Comparison of ENCODE assay signal across 16 cellular contexts in genomic region chr10:391849-392704, GRCh38.
DNase-seq lines count a peak whose midpoint lies in the region; ATAC-seq, FAIRE-seq and TF ChIP-seq lines count a peak whose summit lies in the region.
"Had no signal": no experiment of that assay in that cellular context is flagged by ENCODE, and none has a peak within 500 bp of the region (broad histone marks: within the 10 kb centered on the region; RNA-seq: fewer than 3 reads in every experiment).

No MANE protein-coding gene starts in this region.

- H3K4me2 ChIP-seq in H1 (ENCODE audit: insufficient read depth in 1 of 2, low read depth in 2 of 2, low read length in 2 of 2) (no peak overlapping the region), neural progenitor cell (no peak overlapping the region)
- H3K4me2 ChIP-seq: BLaER1, SK-N-SH had no signal

- no peak for TF ChIP-seq POLR2A in H1 (IDR thresholded peaks at IDR 0.05; ENCODE audit: control extremely low read depth in 1 of 2, low read depth in 2 of 2, low read length in 2 of 2)

- H3K4ac ChIP-seq in H1 (replicated peaks; ENCODE audit: insufficient read length, low read depth, low read length), result no peak overlapping the region

- no peak overlapping the region for H2BK15ac ChIP-seq in H1 (ENCODE audit: low read length)

- no peak overlapping the region for H3K14ac ChIP-seq in H1 (ENCODE audit: insufficient read length)

- H3F3A ChIP-seq in neural progenitor cell (ENCODE audit: low read depth), result peaks cover 10% of the 10 kb centered on the region

- WGBS in H1 (ENCODE audit: extremely low coverage in 1 of 2, insufficient coverage in 1 of 2, insufficient read length in 1 of 2, insufficient replicate concordance in 2 of 2, low coverage in 1 of 2, low lambda C conversion rate in 2 of 2, missing lambda C conversion rate in 1 of 2), 2 experiments, result 85% methylated on average over 27 of the region's 27 CpGs; no CpG with 5 or more reads in 1 of the 2 experiments

- no peaks in the 10 kb centered on the region for H3K9me3 ChIP-seq in T-helper 17 cell (ENCODE audit: control insufficient read depth, low read length, poor library complexity, severe bottlenecking)
- H3K9me3 ChIP-seq in H1 (ENCODE audit: insufficient read depth in 2 of 2, low read depth in 1 of 2, low read length in 1 of 2), result no peaks in the 10 kb centered on the region
- no peaks in the 10 kb centered on the region for H3K9me3 ChIP-seq in neural progenitor cell (ENCODE audit: low read depth)
- H3K9me3 ChIP-seq: BLaER1, SK-N-SH had no signal

- CTCF ChIA-PET in H1 (lab: Charles Lee; ENCODE audit: partially characterized antibody), result interaction anchor here (1.0 to 1.9 kb wide), 2 partner anchors 20 to 23 kb away, joined by 4 to 9 read pairs; no protein-coding TSS in a partner anchor

- H3K4me3 ChIP-seq in H1 (ENCODE audit: extremely low read depth in 1 of 4, insufficient read depth in 2 of 4, low read depth in 3 of 4, low read length in 4 of 4) (no peak overlapping the region), neural progenitor cell (no peak overlapping the region)
- H3K4me3 ChIP-seq: BLaER1 had no signal

- H2AFZ ChIP-seq in H1 (ENCODE audit: low read length), result no peak overlapping the region
- H2AFZ ChIP-seq in neural progenitor cell (replicated peaks), result no peak overlapping the region

- H2BK20ac ChIP-seq in H1 (ENCODE audit: low read length), result no peak overlapping the region

- no peaks in the 10 kb centered on the region for H3K36me3 Mint-ChIP-seq in T-helper 17 cell (ENCODE audit: low read depth)
- peaks cover 20% of the 10 kb centered on the region for H3K36me3 Mint-ChIP-seq in neural progenitor cell
- peaks cover 0 to 5% (median 1%) of the 10 kb centered on the region in 3 donors for H3K36me3 Mint-ChIP-seq in immature natural killer cell

- no peak for TF ChIP-seq RAD21 in H1 (IDR thresholded peaks at IDR 0.05 in 1 of 2, conservative IDR thresholded peaks at IDR 0.05 in 1 of 2; ENCODE audit: low read depth in 2 of 2, low read length in 2 of 2)

- H3K9me3 Mint-ChIP-seq in neural progenitor cell, result no peaks in the 10 kb centered on the region
- no peaks in the 10 kb centered on the region for H3K9me3 Mint-ChIP-seq in immature natural killer cell
- H3K9me3 Mint-ChIP-seq: IgD-negative memory B cell had no signal

- no peak overlapping the region for H4K91ac ChIP-seq in H1 (replicated peaks; ENCODE audit: insufficient read length, low read length)

- H2BK5ac ChIP-seq in H1 (ENCODE audit: low read depth, low read length), result peak overlapping the region; percentile 75

- H2BK120ac ChIP-seq in H1 (replicated peaks; ENCODE audit: low read depth, low read length), result no peak overlapping the region

- peak overlapping the region; percentile 40; the same call in 1 of the 2 replicates for H4K8ac ChIP-seq in H1 (ENCODE audit: extremely low read depth, insufficient read depth, low read length)

- H3K23ac ChIP-seq in H1 (ENCODE audit: insufficient read length), result no peak overlapping the region

- TF ChIP-seq CTCF in H1 (IDR thresholded peaks at IDR 0.05; ENCODE audit: control extremely low read depth in 1 of 3, insufficient read depth in 1 of 3, low read depth in 1 of 3, low read length in 3 of 3) (no peak), neural progenitor cell (IDR thresholded peaks at IDR 0.05) (no peak)

- H3K4me1 Mint-ChIP-seq in T-helper 17 cell (peaks cover 9% of the 10 kb centered on the region), neural progenitor cell (peaks cover 4% of the 10 kb centered on the region), immature natural killer cell (peaks cover 20 to 40% of the 10 kb centered on the region in 2 donors)

- no peak overlapping the region for H3K18ac ChIP-seq in H1 (ENCODE audit: extremely low read depth, low read length)

- H3K79me2 ChIP-seq in H1 (ENCODE audit: control insufficient read depth in 1 of 2, insufficient read depth in 2 of 2, low read length in 2 of 2) (no peaks in the 10 kb centered on the region), neural progenitor cell (ENCODE audit: low read depth) (no peaks in the 10 kb centered on the region)

- H2BK12ac ChIP-seq in H1 (ENCODE audit: low read depth, low read length), result no peak overlapping the region

- 0 out of 2 replicates have a peak overlapping the region, but pooled peaks have one; percentile 24 for H2AK5ac ChIP-seq in H1 (ENCODE audit: low read depth, low read length)

- H3K27ac Mint-ChIP-seq in T-helper 17 cell (peak overlapping the region; percentile 84), neural progenitor cell (peak overlapping the region; percentile 88), immature natural killer cell (peak overlapping the region in 3 of 6 donors; percentile 17 to 61 (median 56))
- H3K27ac Mint-ChIP-seq: IgD-negative memory B cell had no signal

- peaks cover 5% of the 10 kb centered on the region for H3K27me3 Mint-ChIP-seq in T-helper 17 cell
- peaks cover 5% of the 10 kb centered on the region for H3K27me3 Mint-ChIP-seq in neural progenitor cell (ENCODE audit: insufficient read depth, low read depth)
- peaks cover 4 to 8% (median 5%) of the 10 kb centered on the region in 3 donors for H3K27me3 Mint-ChIP-seq in immature natural killer cell (ENCODE audit: low read depth in 3 of 3)

- H3K9ac ChIP-seq in H1 (replicated peaks in 1 of 4; ENCODE audit: extremely low read depth in 1 of 4, low read depth in 3 of 4, low read length in 3 of 4), result no peak overlapping the region
- H3K9ac ChIP-seq in neural progenitor cell, result no peak overlapping the region
- H3K9ac ChIP-seq: BLaER1, SK-N-SH had no signal

- H3K79me1 ChIP-seq in H1 (ENCODE audit: low read depth, low read length), result no peaks in the 10 kb centered on the region

- ATAC-seq in T-helper 17 cell, result no peak
- ATAC-seq: Right ventricle myocardium inferior had no signal

- H3K27me3 ChIP-seq in H1 (replicated peaks in 1 of 4; ENCODE audit: control insufficient read depth in 3 of 4, extremely low read depth in 1 of 4, insufficient read depth in 3 of 4, low read length in 3 of 4) (no peaks in the 10 kb centered on the region), neural progenitor cell (no peaks in the 10 kb centered on the region)
- H3K27me3 ChIP-seq: BLaER1 had no signal

- DNase-seq in T-helper 17 cell (no peak), H1 (ENCODE audit: low read depth in 1 of 2, low spot score in 2 of 2) (no peak), neural progenitor cell (ENCODE audit: low spot score) (no peak), SKM-1 treated with dmso at 0.1 percent for 144 hours (lab: John Stamatoyannopoulos, UW; ENCODE audit: unreplicated experiment) (no peak), immature natural killer cell (no peak), NCI-H526 treated with DMSO at 0.1 percent for 48 hours (lab: John Stamatoyannopoulos, UW) (no peak), NCI-H1092 treated with DMSO at 0.1 percent for 48 hours (lab: John Stamatoyannopoulos, UW) (no peak)
- DNase-seq: DMS153; EL; NCI-H1417 treated with DMSO at 0.1 percent for 48 hours; NCI-H524 treated with DMSO at 0.1 percent for 48 hours; NK-92 treated with Interleukin-12 subunit alpha and Interleukin-12 subunit beta, amount 100 ng/mL, for 24 hours had no signal

- H4K20me1 ChIP-seq in H1 (replicated peaks in 1 of 2; ENCODE audit: control insufficient read depth in 1 of 2, insufficient read depth in 2 of 2, low read length in 2 of 2) (peaks cover 2 to 4% of the 10 kb centered on the region in 2 experiments), neural progenitor cell (ENCODE audit: low read depth) (no peaks in the 10 kb centered on the region)

- H3K36me3 ChIP-seq in H1 (ENCODE audit: control insufficient read depth in 2 of 4, insufficient read depth in 4 of 4, low read length in 3 of 4) (no peaks in the 10 kb centered on the region), neural progenitor cell (no peaks in the 10 kb centered on the region)

- H3K56ac ChIP-seq in H1 (replicated peaks; ENCODE audit: insufficient read length, low read depth, low read length), result no peak overlapping the region

- no peak for TF ChIP-seq EP300 in H1 (IDR thresholded peaks at IDR 0.05; ENCODE audit: borderline replicate concordance in 1 of 2, low read depth in 2 of 2, low read length in 2 of 2)

- H3K4me1 ChIP-seq in H1 (replicated peaks in 1 of 4; ENCODE audit: control insufficient read depth in 3 of 4, insufficient read depth in 4 of 4, low read length in 3 of 4), result peaks cover 0 to 9% (median 6%) of the 10 kb centered on the region in 4 experiments; a peak in 6 of 7 replicates
- no peaks in the 10 kb centered on the region for H3K4me1 ChIP-seq in neural progenitor cell

- POLR2A ChIA-PET in H1 (lab: Charles Lee; ENCODE audit: partially characterized antibody), result interaction anchor here (0.8 kb wide), 1 partner anchor 35 kb away, joined by 4 read pairs; no protein-coding TSS in a partner anchor

- no peak for FAIRE-seq in H1 (lab: Jason Lieb, UNC)

- H3K4me3 Mint-ChIP-seq in T-helper 17 cell, result no peak overlapping the region
- no peak overlapping the region for H3K4me3 Mint-ChIP-seq in neural progenitor cell
- no peak overlapping the region for H3K4me3 Mint-ChIP-seq in immature natural killer cell
- H3K4me3 Mint-ChIP-seq: IgD-negative memory B cell had no signal

- no peak overlapping the region for H4K5ac ChIP-seq in H1 (ENCODE audit: insufficient read length, low read depth, low read length)

- H3K27ac ChIP-seq in H1 (ENCODE audit: low read depth, low read length) (no peak overlapping the region), neural progenitor cell (no peak overlapping the region)

- H3K23me2 ChIP-seq in H1 (ENCODE audit: low read depth, low read length), result no peaks in the 10 kb centered on the region

TF ChIP-seq in H1, 55 proteins besides CTCF, POLR2A, EP300 and RAD21:
- TF ChIP-seq SIRT6 (IDR thresholded peaks at IDR 0.05; ENCODE audit: low read length), result no peak
- TF ChIP-seq RXRA (IDR thresholded peaks at IDR 0.05; ENCODE audit: insufficient read depth, low read depth, low read length), result no peak
- TF ChIP-seq GTF2F1 (IDR thresholded peaks at IDR 0.05; ENCODE audit: borderline replicate concordance, low read depth, low read length), result no peak
- no peak for TF ChIP-seq CREB1 (IDR thresholded peaks at IDR 0.05)
- TF ChIP-seq SP1 (IDR thresholded peaks at IDR 0.05; ENCODE audit: low read depth, low read length), result no peak
- no peak for TF ChIP-seq TAF1 (IDR thresholded peaks at IDR 0.05; ENCODE audit: low read depth, low read length)
- TF ChIP-seq JUND (IDR thresholded peaks at IDR 0.05; ENCODE audit: low read length), result no peak
- no peak for TF ChIP-seq NRF1 (IDR thresholded peaks at IDR 0.05; ENCODE audit: low read depth, low read length)
- TF ChIP-seq ASH2L (IDR thresholded peaks at IDR 0.05; ENCODE audit: low read length), result no peak
- TF ChIP-seq EZH2 (IDR thresholded peaks at IDR 0.05; ENCODE audit: low read depth, low read length, severe bottlenecking), result no peak
